In the genomic region with DNA sequence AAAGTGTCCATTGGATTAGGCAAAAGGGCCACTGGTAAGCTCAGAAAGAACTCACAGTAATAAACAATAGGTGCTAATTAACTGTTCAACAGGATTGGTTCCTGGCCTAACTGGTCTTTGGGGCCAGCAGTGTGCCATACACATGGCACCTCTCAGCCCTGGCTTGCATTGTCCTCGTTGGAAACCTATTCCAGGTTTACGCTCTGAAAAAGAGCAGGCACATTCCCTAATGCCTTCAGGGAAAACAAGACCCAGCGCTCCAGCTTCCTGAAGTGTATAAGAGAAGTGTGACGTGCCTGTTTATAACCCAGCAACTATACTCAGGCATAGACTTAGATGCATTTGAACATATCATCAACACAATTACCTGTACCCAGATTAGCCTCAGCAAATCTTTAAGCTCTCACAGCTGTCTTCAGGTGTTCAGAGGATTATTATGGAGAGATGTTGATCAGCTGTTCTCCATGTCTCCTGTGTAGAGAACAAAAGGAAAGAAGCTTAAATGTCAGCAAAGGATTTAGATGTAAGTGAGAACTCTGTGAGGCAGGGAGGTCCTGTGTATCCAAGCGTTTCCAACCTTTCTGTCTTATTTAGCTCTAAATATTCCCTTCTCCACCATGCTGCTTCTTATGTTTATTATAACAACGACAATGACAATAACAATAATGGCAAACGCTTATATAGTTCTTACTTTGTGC, we compare ENCODE assay signal across 15 cellular contexts.
"Had no signal": no experiment of that assay in that cellular context is flagged by ENCODE, and none has a peak within 500 bp of the region (broad histone marks: within the 10 kb centered on the region; RNA-seq: fewer than 3 reads in every experiment).

No MANE protein-coding gene starts in this region.

- DNase-seq: activated CD8-positive, alpha-beta memory T cell treated with anti-CD3 and anti-CD28 coated beads for 24 hours; activated naive CD4-positive, alpha-beta T cell treated with anti-CD3 and anti-CD28 coated beads, Interleukin-2, amount 10 ng/mL, durations not matched to agents 7 days and 5 days; central memory CD4-positive, alpha-beta T cell; effector memory CD8-positive, alpha-beta T cell; erythroblast; hypothalamus; lower lobe of right lung; spleen; stimulated activated naive B cell treated with anti-CD40 and anti-IgM and Interleukin-4, amounts not matched to agents 10 μg/mL and 1 μg/mL and 100 μg/mL, for 72 hours; T-helper 9 cell; transverse colon had no signal

- H3K36me3 ChIP-seq: adrenal gland, lower lobe of right lung, spleen, transverse colon had no signal

- H3K9me3 Mint-ChIP-seq: activated naive CD4-positive, alpha-beta T cell treated with anti-CD3 and anti-CD28 coated beads, Interleukin-2, amount 10 ng/mL, durations not matched to agents 7 days and 5 days; activated T-helper 17 cell treated with anti-CD3 and anti-CD28 coated beads, Interleukin-2, amount 50 U/mL, for 72 hours; effector memory CD8-positive, alpha-beta T cell; natural killer cell treated with Interleukin-12 subunit alpha and Interleukin-12 subunit beta and Interleukin-15 and Interleukin-18, amount 100 ng/mL, for 72 hours; stimulated activated naive B cell treated with anti-CD40 and anti-IgM and Interleukin-4, amounts not matched to agents 10 μg/mL and 1 μg/mL and 100 μg/mL, for 72 hours had no signal

- H3K4me1 Mint-ChIP-seq: activated naive CD4-positive, alpha-beta T cell treated with anti-CD3 and anti-CD28 coated beads, Interleukin-2, amount 10 ng/mL, durations not matched to agents 7 days and 5 days; activated T-helper 17 cell treated with anti-CD3 and anti-CD28 coated beads, Interleukin-2, amount 50 U/mL, for 72 hours had no signal

- H3K4me3 Mint-ChIP-seq: activated naive CD4-positive, alpha-beta T cell treated with anti-CD3 and anti-CD28 coated beads, Interleukin-2, amount 10 ng/mL, durations not matched to agents 7 days and 5 days; activated T-helper 17 cell treated with anti-CD3 and anti-CD28 coated beads, Interleukin-2, amount 50 U/mL, for 72 hours; effector memory CD8-positive, alpha-beta T cell; stimulated activated naive B cell treated with anti-CD40 and anti-IgM and Interleukin-4, amounts not matched to agents 10 μg/mL and 1 μg/mL and 100 μg/mL, for 72 hours had no signal

- H3K4me1 ChIP-seq: adrenal gland, lower lobe of right lung, transverse colon had no signal

- H3K9me3 ChIP-seq: adrenal gland, lower lobe of right lung, spleen, transverse colon had no signal

- H3K36me3 Mint-ChIP-seq: activated naive CD4-positive, alpha-beta T cell treated with anti-CD3 and anti-CD28 coated beads, Interleukin-2, amount 10 ng/mL, durations not matched to agents 7 days and 5 days; natural killer cell treated with Interleukin-12 subunit alpha and Interleukin-12 subunit beta and Interleukin-15 and Interleukin-18, amount 100 ng/mL, for 72 hours; stimulated activated naive B cell treated with anti-CD40 and anti-IgM and Interleukin-4, amounts not matched to agents 10 μg/mL and 1 μg/mL and 100 μg/mL, for 72 hours had no signal

- H3K27me3 Mint-ChIP-seq: activated T-helper 17 cell treated with anti-CD3 and anti-CD28 coated beads, Interleukin-2, amount 50 U/mL, for 72 hours; effector memory CD8-positive, alpha-beta T cell; stimulated activated naive B cell treated with anti-CD40 and anti-IgM and Interleukin-4, amounts not matched to agents 10 μg/mL and 1 μg/mL and 100 μg/mL, for 72 hours had no signal

- H3K27me3 ChIP-seq: adrenal gland, spleen, transverse colon had no signal

- ATAC-seq: effector memory CD8-positive, alpha-beta T cell; sciatic nerve had no signal

- H3K4me3 ChIP-seq: adrenal gland, lower lobe of right lung, spleen, transverse colon had no signal

- H3K27ac ChIP-seq: lower lobe of right lung, transverse colon had no signal
